ENCODE assay signal across 8 cellular contexts in genomic region chr9:90801507-90802289, GRCh38. TPM values are rescaled to one million over a fixed set of nuclear protein-coding genes. Genes with fewer than 3 reads are reported as not detected.
DNase-seq lines count a peak whose midpoint lies in the region; ATAC-seq and TF ChIP-seq lines count a peak whose summit lies in the region.

Gene SYK (plus strand): TSS chr9:90801819. CDS start chr9:90843899, 42,080 bp downstream.

- POLR2A ChIA-PET in naive thymus-derived CD8-positive, alpha-beta T cell (lab: Charles Lee): interaction anchor here (0.6 kb wide), 1 partner anchor 35 kb away, joined by 3 read pairs; no protein-coding TSS in a partner anchor

- H3K27me3 ChIP-seq in BLaER1 treated with 17β-estradiol and CSF1 and Interleukin-3, amounts not matched to agents 10 nM and 100 nM: no peaks in the 10 kb centered on the region
- peaks cover 0 to 7% of the 10 kb centered on the region in 2 donors for H3K27me3 ChIP-seq in Peyer's patch
- peaks cover 75% of the 10 kb centered on the region for H3K27me3 ChIP-seq in endodermal cell (ENCODE audit: control insufficient read depth, insufficient read depth, low read length, poor library complexity, severe bottlenecking)

- H3K4me3 ChIP-seq in BLaER1 treated with 17β-estradiol and CSF1 and Interleukin-3, amounts not matched to agents 10 nM and 100 nM: peak within 1 kb of the TSS; percentile 70 to 99 (median 90)
- H3K4me3 ChIP-seq in Peyer's patch: peak within 1 kb of the TSS; percentile 54 to 78 (median 65)
- peak within 1 kb of the TSS; percentile 78 for H3K4me3 ChIP-seq in endodermal cell (ENCODE audit: low read length)

- H3K4me3 Mint-ChIP-seq in endodermal cell: peak within 1 kb of the TSS; percentile 70
- peak within 1 kb of the TSS in 9 of 10 donors; percentile 11 to 83 (median 70) for H3K4me3 Mint-ChIP-seq in naive thymus-derived CD8-positive, alpha-beta T cell

- ATAC-seq in GM18867 (IDR thresholded peaks at IDR 0.05; ENCODE audit: unreplicated experiment) (peak; percentile 47), HG03196 (IDR thresholded peaks at IDR 0.05; ENCODE audit: unreplicated experiment) (peak; percentile 46), HG03378 (IDR thresholded peaks at IDR 0.05; ENCODE audit: unreplicated experiment) (no peak)
- ATAC-seq in naive thymus-derived CD8-positive, alpha-beta T cell: peak in 1 of 2 donors; percentile 74

- WGBS in endodermal cell (ENCODE audit: insufficient coverage in 1 of 2, insufficient read length in 1 of 2), 2 experiments: 2 to 3% methylated on average over 20 to 82 of the region's 82 CpGs

- peak within 1 kb of the TSS; percentile 89 to 99 (median 96) for H3K9ac ChIP-seq in BLaER1 treated with 17β-estradiol and CSF1 and Interleukin-3, amounts not matched to agents 10 nM and 100 nM
- no peak within 1 kb of the TSS for H3K9ac ChIP-seq in endodermal cell (ENCODE audit: extremely low read depth, low read length, poor library complexity, severe bottlenecking)

- H3K9me3 ChIP-seq in BLaER1 treated with 17β-estradiol and CSF1 and Interleukin-3, amounts not matched to agents 10 nM and 100 nM (replicated peaks in 1 of 11): peaks cover 0 to 6% (median 0%) of the 10 kb centered on the region in 11 experiments; a peak in 1 of 22 replicates
- no peaks in the 10 kb centered on the region for H3K9me3 ChIP-seq in Peyer's patch
- no peaks in the 10 kb centered on the region for H3K9me3 ChIP-seq in endodermal cell (ENCODE audit: control insufficient read depth, low read length)

- DNase-seq in Peyer's patch: peak; percentile 69 to 89 (median 88)
- DNase-seq in endodermal cell: peak; percentile 84
- DNase-seq in naive thymus-derived CD8-positive, alpha-beta T cell: peak in 1 of 10 donors; percentile 31
- DNase-seq in epidermal melanocyte (ENCODE audit: insufficient read length, low spot score): no peak

- H3K4me2 ChIP-seq in BLaER1 treated with 17β-estradiol and CSF1 and Interleukin-3, amounts not matched to agents 10 nM and 100 nM: peak within 1 kb of the TSS; percentile 87 to 98 (median 94)

- peaks cover 0 to 2% (median 0%) of the 10 kb centered on the region in 11 experiments; a peak in 2 of 22 replicates for H3K36me3 ChIP-seq in BLaER1 treated with 17β-estradiol and CSF1 and Interleukin-3, amounts not matched to agents 10 nM and 100 nM
- no peaks in the 10 kb centered on the region for H3K36me3 ChIP-seq in Peyer's patch
- H3K36me3 ChIP-seq in endodermal cell (ENCODE audit: control insufficient read depth, insufficient read depth, low read length): no peaks in the 10 kb centered on the region

- H3K36me3 Mint-ChIP-seq in endodermal cell (ENCODE audit: low read depth): no peaks in the 10 kb centered on the region
- H3K36me3 Mint-ChIP-seq in naive thymus-derived CD8-positive, alpha-beta T cell: no peaks in the 10 kb centered on the region

- peaks cover 73% of the 10 kb centered on the region for H3K27me3 Mint-ChIP-seq in endodermal cell (ENCODE audit: insufficient read depth)
- peaks cover 33 to 97% (median 52%) of the 10 kb centered on the region in 5 donors for H3K27me3 Mint-ChIP-seq in naive thymus-derived CD8-positive, alpha-beta T cell

- H3K4me1 Mint-ChIP-seq in endodermal cell: no peaks in the 10 kb centered on the region
- peaks cover 0 to 52% (median 6%) of the 10 kb centered on the region in 4 donors for H3K4me1 Mint-ChIP-seq in naive thymus-derived CD8-positive, alpha-beta T cell

- H3K27ac Mint-ChIP-seq in endodermal cell: no peak within 1 kb of the TSS
- peak within 1 kb of the TSS in 1 of 10 donors; percentile 68 for H3K27ac Mint-ChIP-seq in naive thymus-derived CD8-positive, alpha-beta T cell

- H4K20me1 ChIP-seq in BLaER1 treated with 17β-estradiol and CSF1 and Interleukin-3, amounts not matched to agents 10 nM and 100 nM: peaks cover 0 to 24% (median 10%) of the 10 kb centered on the region in 11 experiments; a peak in 12 of 22 replicates

- peak within 1 kb of the TSS; percentile 90 to 99 (median 94) for H3K27ac ChIP-seq in BLaER1 treated with 17β-estradiol and CSF1 and Interleukin-3, amounts not matched to agents 10 nM and 100 nM
- H3K27ac ChIP-seq in Peyer's patch (peak within 1 kb of the TSS; percentile 81 to 93 (median 90)), endodermal cell (ENCODE audit: low read depth, low read length) (no peak within 1 kb of the TSS)

- H3K4me1 ChIP-seq in BLaER1 treated with 17β-estradiol and CSF1 and Interleukin-3, amounts not matched to agents 10 nM and 100 nM: peaks cover 40 to 54% (median 50%) of the 10 kb centered on the region in 10 experiments
- H3K4me1 ChIP-seq in Peyer's patch: peaks cover 0 to 8% (median 3%) of the 10 kb centered on the region in 4 donors
- H3K4me1 ChIP-seq in endodermal cell (ENCODE audit: control insufficient read depth, insufficient read depth, low read length): peaks cover 5% of the 10 kb centered on the region

- no peaks in the 10 kb centered on the region for H3K9me3 Mint-ChIP-seq in endodermal cell
- peaks cover 0 to 2% (median 0%) of the 10 kb centered on the region in 9 donors for H3K9me3 Mint-ChIP-seq in naive thymus-derived CD8-positive, alpha-beta T cell

- TF ChIP-seq POLR2A in Peyer's patch (IDR thresholded peaks at IDR 0.05): peak; percentile 73 to 82

- no peak for TF ChIP-seq CTCF in Peyer's patch (IDR thresholded peaks at IDR 0.05)
- no peak for TF ChIP-seq CTCF in endodermal cell (conservative IDR thresholded peaks at IDR 0.05)

RNA-seq across cellular contexts. Expression of gene SYK, which starts in this region (rescaled TPM):
- 10 to 100 TPM; 48.7 to 81.7 (median 60.0) TPM for total RNA-seq in Peyer's patch
- 1 to 10 TPM; 2.5 to 6.0 TPM for total RNA-seq in endodermal cell
- 0.14 TPM for polyA plus RNA-seq in endodermal cell (2013, experiment 1 of 2)
- polyA plus RNA-seq in endodermal cell (2013, experiment 2 of 2): 0.08 TPM
- total RNA-seq in naive thymus-derived CD8-positive, alpha-beta T cell: 1 to 10 TPM; 7.5 to 9.4 TPM
- polyA plus RNA-seq in naive thymus-derived CD8-positive, alpha-beta T cell: under 1 TPM; 0.25 to 0.54 (median 0.37) TPM

Comparison
In these comparisons a context has a peak if more than half of its experiments do, and no peak if none do; other contexts are left out.
1. RNA of gene SYK (total RNA-seq): 48.7 to 81.7 TPM in Peyer's patch; 7.5 to 9.4 TPM in naive thymus-derived CD8-positive, alpha-beta T cell and 2.5 to 6.0 TPM in endodermal cell; every median in the first group is over 4 times any median in the second.
2. Peak in every context shown above with its lines, with median percentiles within 50 percentile points of each other: H3K4me3 ChIP-seq.